20 cellular contexts compared by ENCODE assay signal in genomic region chr6:150186129-150186898, GRCh38. TPM values are rescaled to one million over a fixed set of nuclear protein-coding genes. Genes with fewer than 3 reads are reported as not detected.
"Had no signal": no experiment of that assay in that cellular context is flagged by ENCODE, and none has a peak within 500 bp of the region (broad histone marks: within the 10 kb centered on the region; RNA-seq: fewer than 3 reads in every experiment).

No MANE protein-coding gene starts in this region.

- DNase-seq: activated CD4-positive, alpha-beta T cell treated with anti-CD3 and anti-CD28 coated beads for 1 hour; activated effector memory CD4-positive, alpha-beta T cell treated with anti-CD3 and anti-CD28 coated beads, Interleukin-2, amount 50 U/mL, for 16 hours; activated naive CD4-positive, alpha-beta T cell treated with anti-CD3 and anti-CD28 coated beads, Interleukin-2, amount 50 U/mL, for 16 hours; activated T-cell treated with anti-CD3 and anti-CD28 coated beads, Interleukin-2, amount 50 U/mL, for 72 hours; dermis blood vessel endothelial cell; effector memory CD4-positive, alpha-beta T cell; esophagus squamous epithelium; immature natural killer cell; kidney glomerular epithelial cell; midbrain; occipital lobe; posterior cingulate gyrus; stimulated activated naive CD4-positive, alpha-beta T cell treated with Interleukin-2 at 50 U/mL for 16 hours; tibial artery had no signal

- H3K9me3 ChIP-seq: breast epithelium, esophagus squamous epithelium, tibial artery had no signal

- ATAC-seq: activated T-cell treated with anti-CD3 and anti-CD28 coated beads, Interleukin-2, amount 50 U/mL, for 72 hours had no signal

- H3K4me3 Mint-ChIP-seq: activated T-cell treated with anti-CD3 and anti-CD28 coated beads, Interleukin-2, amount 50 U/mL, for 72 hours; immature natural killer cell; T-helper 1 cell treated with Interleukin-12 subunit alpha and Interleukin-12 subunit beta and Interleukin-4 antibody, amounts not matched to agents 30 μg/mL and 1 μg/mL, for 36 hours had no signal

- H3K36me3 ChIP-seq: breast epithelium, esophagus squamous epithelium, tibial artery had no signal

- H3K4me1 Mint-ChIP-seq: immature natural killer cell had no signal

- H3K9me3 Mint-ChIP-seq: immature natural killer cell; T-helper 1 cell treated with Interleukin-12 subunit alpha and Interleukin-12 subunit beta and Interleukin-4 antibody, amounts not matched to agents 30 μg/mL and 1 μg/mL, for 36 hours had no signal

- H3K4me1 ChIP-seq: breast epithelium, tibial artery had no signal

- H3K27me3 ChIP-seq: breast epithelium, esophagus squamous epithelium, tibial artery had no signal

- H3K27ac ChIP-seq: breast epithelium, tibial artery, VCaP had no signal

- H3K27ac Mint-ChIP-seq: activated T-cell treated with anti-CD3 and anti-CD28 coated beads, Interleukin-2, amount 50 U/mL, for 72 hours; immature natural killer cell; T-helper 1 cell treated with Interleukin-12 subunit alpha and Interleukin-12 subunit beta and Interleukin-4 antibody, amounts not matched to agents 30 μg/mL and 1 μg/mL, for 36 hours had no signal

- H3K36me3 Mint-ChIP-seq: immature natural killer cell had no signal

- H3K4me3 ChIP-seq: breast epithelium, esophagus squamous epithelium, tibial artery had no signal

RNA-seq across cellular contexts. Expression of gene PPP1R14C, which starts 43.5 kb away (rescaled TPM):
- total RNA-seq: dermis blood vessel endothelial cell, endothelial cell of umbilical vein, lung microvascular endothelial cell, myocyte had no signal
- polyA plus RNA-seq: endothelial cell of umbilical vein had no signal
